Comparison of ENCODE assay signal across 8 cellular contexts in genomic region chr14:50321009-50321660, GRCh38. TPM values are rescaled to one million over a fixed set of nuclear protein-coding genes. Genes with fewer than 3 reads are reported as not detected.
DNase-seq lines count a peak whose midpoint lies in the region; ATAC-seq and TF ChIP-seq lines count a peak whose summit lies in the region.

No MANE protein-coding gene starts in this region.

- no peaks in the 10 kb centered on the region for H3K27me3 ChIP-seq in breast epithelium

- H3K27ac ChIP-seq in breast epithelium, result peak overlapping the region; percentile 60 to 78

- ATAC-seq in GM18519 (IDR thresholded peaks at IDR 0.05; ENCODE audit: low FRiP score, unreplicated experiment) (peak; percentile 82), HG03060 (IDR thresholded peaks at IDR 0.05; ENCODE audit: low read depth, unreplicated experiment) (peak; percentile 84)

- peak overlapping the region in 2 of 3 donors; percentile 10 to 51 for H3K4me3 ChIP-seq in breast epithelium

- TF ChIP-seq POLR2A in breast epithelium (IDR thresholded peaks at IDR 0.05), result no peak

- peaks cover 0 to 6% of the 10 kb centered on the region in 2 donors for H3K4me1 ChIP-seq in breast epithelium

- TF ChIP-seq CTCF in breast epithelium (IDR thresholded peaks at IDR 0.05), result peak; percentile 56 to 79 (median 72)

- H3K9me3 ChIP-seq in breast epithelium, result no peaks in the 10 kb centered on the region

- no peaks in the 10 kb centered on the region for H3K36me3 ChIP-seq in breast epithelium

- intact Hi-C loops in breast epithelium (cut with DNase I; ENCODE audit: low total_unique reads), result no loop called here

- DNase-seq in AG08395 (ENCODE audit: low spot score) (peak; percentile 80), NCI-H2107 (lab: John Stamatoyannopoulos, UW) (peak; percentile 84), UCSD-AML1 (lab: John Stamatoyannopoulos, UW; ENCODE audit: unreplicated experiment) (peak; percentile 28), breast epithelium (ENCODE audit: low spot score in 2 of 2) (peak in 1 of 2 donors; percentile 46), kidney glomerular epithelial cell (lab: John Stamatoyannopoulos, UW) (peak; percentile 91)
- DNase-seq in stimulated activated CD4-positive, alpha-beta T cell treated with anti-CD3 and anti-CD28 coated beads, Interleukin-1b, Interleukin-23, amount 100 ng/mL, for 24 hours (ENCODE audit: low read depth in 4 of 4, low spot score in 1 of 4), result peak; percentile 21 to 57 (median 31)

RNA-seq across cellular contexts. Expression of gene DMAC2L, which starts 9.0 kb away (rescaled TPM):
- 10 to 100 TPM; 19.7 to 30.7 (median 20.3) TPM for total RNA-seq in breast epithelium

RNA-seq across cellular contexts. Expression of gene L2HGDH, which starts 9.1 kb away (rescaled TPM):
- total RNA-seq in breast epithelium, result 1 to 10 TPM; 3.8 to 6.9 (median 6.3) TPM
